Comparison of ENCODE assay signal across 1 cellular context in the genomic region with DNA sequence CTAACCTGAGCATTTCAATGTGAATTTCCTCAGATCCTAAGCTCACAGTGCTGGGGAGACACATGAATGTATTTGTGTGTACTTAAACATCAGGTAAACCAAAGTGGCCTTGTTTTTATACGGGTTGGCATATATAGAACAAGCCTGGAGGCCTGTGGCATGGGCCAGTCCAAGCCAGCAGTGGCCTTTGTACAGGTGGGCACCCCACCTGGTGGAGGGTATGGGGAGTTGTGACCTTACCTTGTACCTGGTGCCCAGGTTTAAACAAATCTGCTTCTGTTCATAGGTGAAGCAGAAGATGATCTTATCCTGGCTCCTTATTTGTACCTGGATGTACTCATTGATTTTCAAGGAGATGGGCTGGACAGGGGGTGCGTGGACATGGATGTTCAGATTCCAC.
TF ChIP-seq lines count a peak whose summit lies in the region.

No MANE protein-coding gene starts in this region.

TF ChIP-seq in WTC11, 78 proteins besides CTCF, POLR2A, EP300 and RAD21 (continued from another document):
- TF ChIP-seq, protein P1, sequence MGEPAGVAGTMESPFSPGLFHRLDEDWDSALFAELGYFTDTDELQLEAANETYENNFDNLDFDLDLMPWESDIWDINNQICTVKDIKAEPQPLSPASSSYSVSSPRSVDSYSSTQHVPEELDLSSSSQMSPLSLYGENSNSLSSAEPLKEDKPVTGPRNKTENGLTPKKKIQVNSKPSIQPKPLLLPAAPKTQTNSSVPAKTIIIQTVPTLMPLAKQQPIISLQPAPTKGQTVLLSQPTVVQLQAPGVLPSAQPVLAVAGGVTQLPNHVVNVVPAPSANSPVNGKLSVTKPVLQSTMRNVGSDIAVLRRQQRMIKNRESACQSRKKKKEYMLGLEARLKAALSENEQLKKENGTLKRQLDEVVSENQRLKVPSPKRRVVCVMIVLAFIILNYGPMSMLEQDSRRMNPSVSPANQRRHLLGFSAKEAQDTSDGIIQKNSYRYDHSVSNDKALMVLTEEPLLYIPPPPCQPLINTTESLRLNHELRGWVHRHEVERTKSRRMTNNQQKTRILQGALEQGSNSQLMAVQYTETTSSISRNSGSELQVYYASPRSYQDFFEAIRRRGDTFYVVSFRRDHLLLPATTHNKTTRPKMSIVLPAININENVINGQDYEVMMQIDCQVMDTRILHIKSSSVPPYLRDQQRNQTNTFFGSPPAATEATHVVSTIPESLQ (CRISPR knock-in tag; IDR thresholded peaks at IDR 0.05): no peak
- TF ChIP-seq, protein P2, sequence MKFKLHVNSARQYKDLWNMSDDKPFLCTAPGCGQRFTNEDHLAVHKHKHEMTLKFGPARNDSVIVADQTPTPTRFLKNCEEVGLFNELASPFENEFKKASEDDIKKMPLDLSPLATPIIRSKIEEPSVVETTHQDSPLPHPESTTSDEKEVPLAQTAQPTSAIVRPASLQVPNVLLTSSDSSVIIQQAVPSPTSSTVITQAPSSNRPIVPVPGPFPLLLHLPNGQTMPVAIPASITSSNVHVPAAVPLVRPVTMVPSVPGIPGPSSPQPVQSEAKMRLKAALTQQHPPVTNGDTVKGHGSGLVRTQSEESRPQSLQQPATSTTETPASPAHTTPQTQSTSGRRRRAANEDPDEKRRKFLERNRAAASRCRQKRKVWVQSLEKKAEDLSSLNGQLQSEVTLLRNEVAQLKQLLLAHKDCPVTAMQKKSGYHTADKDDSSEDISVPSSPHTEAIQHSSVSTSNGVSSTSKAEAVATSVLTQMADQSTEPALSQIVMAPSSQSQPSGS (CRISPR knock-in tag; IDR thresholded peaks at IDR 0.05; ENCODE audit: borderline replicate concordance, low read depth): no peak
- TF ChIP-seq ZNF396 (CRISPR knock-in tag; IDR thresholded peaks at IDR 0.05; ENCODE audit: borderline replicate concordance): no peak
- no peak for TF ChIP-seq ZNF121 (CRISPR knock-in tag; IDR thresholded peaks at IDR 0.05)
- TF ChIP-seq NFE2L1 (CRISPR knock-in tag; IDR thresholded peaks at IDR 0.05): no peak
- no peak for TF ChIP-seq ZNF423 (CRISPR knock-in tag; IDR thresholded peaks at IDR 0.05)
- TF ChIP-seq, protein P3, sequence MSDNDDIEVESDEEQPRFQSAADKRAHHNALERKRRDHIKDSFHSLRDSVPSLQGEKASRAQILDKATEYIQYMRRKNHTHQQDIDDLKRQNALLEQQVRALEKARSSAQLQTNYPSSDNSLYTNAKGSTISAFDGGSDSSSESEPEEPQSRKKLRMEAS (CRISPR knock-in tag; IDR thresholded peaks at IDR 0.05): no peak
- no peak for TF ChIP-seq FOXK1 (CRISPR knock-in tag; IDR thresholded peaks at IDR 0.05)
- TF ChIP-seq, protein P4, sequence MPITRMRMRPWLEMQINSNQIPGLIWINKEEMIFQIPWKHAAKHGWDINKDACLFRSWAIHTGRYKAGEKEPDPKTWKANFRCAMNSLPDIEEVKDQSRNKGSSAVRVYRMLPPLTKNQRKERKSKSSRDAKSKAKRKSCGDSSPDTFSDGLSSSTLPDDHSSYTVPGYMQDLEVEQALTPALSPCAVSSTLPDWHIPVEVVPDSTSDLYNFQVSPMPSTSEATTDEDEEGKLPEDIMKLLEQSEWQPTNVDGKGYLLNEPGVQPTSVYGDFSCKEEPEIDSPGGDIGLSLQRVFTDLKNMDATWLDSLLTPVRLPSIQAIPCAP (CRISPR knock-in tag; IDR thresholded peaks at IDR 0.05): no peak
- no peak for TF ChIP-seq PRRX2 (CRISPR knock-in tag; IDR thresholded peaks at IDR 0.05)
- TF ChIP-seq CREM (CRISPR knock-in tag; IDR thresholded peaks at IDR 0.05): no peak
- no peak for TF ChIP-seq KAT7 (CRISPR knock-in tag; IDR thresholded peaks at IDR 0.05; ENCODE audit: borderline replicate concordance)
- TF ChIP-seq, protein P5, sequence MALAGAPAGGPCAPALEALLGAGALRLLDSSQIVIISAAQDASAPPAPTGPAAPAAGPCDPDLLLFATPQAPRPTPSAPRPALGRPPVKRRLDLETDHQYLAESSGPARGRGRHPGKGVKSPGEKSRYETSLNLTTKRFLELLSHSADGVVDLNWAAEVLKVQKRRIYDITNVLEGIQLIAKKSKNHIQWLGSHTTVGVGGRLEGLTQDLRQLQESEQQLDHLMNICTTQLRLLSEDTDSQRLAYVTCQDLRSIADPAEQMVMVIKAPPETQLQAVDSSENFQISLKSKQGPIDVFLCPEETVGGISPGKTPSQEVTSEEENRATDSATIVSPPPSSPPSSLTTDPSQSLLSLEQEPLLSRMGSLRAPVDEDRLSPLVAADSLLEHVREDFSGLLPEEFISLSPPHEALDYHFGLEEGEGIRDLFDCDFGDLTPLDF (CRISPR knock-in tag; IDR thresholded peaks at IDR 0.05): no peak
- TF ChIP-seq FOXP1 (CRISPR knock-in tag; IDR thresholded peaks at IDR 0.05; ENCODE audit: borderline replicate concordance): no peak
- TF ChIP-seq RELA (CRISPR knock-in tag; IDR thresholded peaks at IDR 0.05; ENCODE audit: borderline replicate concordance): no peak
- no peak for TF ChIP-seq GABPB1 (CRISPR knock-in tag; IDR thresholded peaks at IDR 0.05)
- TF ChIP-seq FOXJ3 (CRISPR knock-in tag; IDR thresholded peaks at IDR 0.05; ENCODE audit: borderline replicate concordance): no peak
TF ChIP-seq in WTC11: peak in this region for 0.
